15 cellular contexts compared by ENCODE assay signal in genomic region chr4:143294310-143294709, GRCh38. TPM values are rescaled to one million over a fixed set of nuclear protein-coding genes. Genes with fewer than 3 reads are reported as not detected.
DNase-seq lines count a peak whose midpoint lies in the region; ATAC-seq, FAIRE-seq and TF ChIP-seq lines count a peak whose summit lies in the region.
"Had no signal": no experiment of that assay in that cellular context is flagged by ENCODE, and none has a peak within 500 bp of the region (broad histone marks: within the 10 kb centered on the region; RNA-seq: fewer than 3 reads in every experiment).

No MANE protein-coding gene starts in this region.

- H3K27me3 ChIP-seq in liver (ENCODE audit: control insufficient read depth in 4 of 4, insufficient read depth in 4 of 4, low read length in 3 of 4), result no peaks in the 10 kb centered on the region
- H3K27me3 ChIP-seq in HepG2 (ENCODE audit: control insufficient read depth in 1 of 2, insufficient read depth in 2 of 2, low read length in 2 of 2), result no peaks in the 10 kb centered on the region

- H4K20me1 ChIP-seq in HepG2 (ENCODE audit: insufficient read depth, low read length), result no peaks in the 10 kb centered on the region

- H3K4me3 Mint-ChIP-seq in osteocyte (ENCODE audit: unreplicated experiment), result no peak overlapping the region
- H3K4me3 Mint-ChIP-seq: dendritic cell treated with granulocyte-macrophage colony-stimulating factor and Interleukin-4, amounts not matched to agents 40 ng/mL and 50 ng/mL, for 4 days; nephron progenitor cell had no signal

- POLR2A ChIA-PET in HepG2 (lab: Yijun Ruan, JAX), result no interaction called here

- ATAC-seq in HepG2 (no peak), GM21367 (IDR thresholded peaks at IDR 0.05; ENCODE audit: unreplicated experiment) (no peak), GM21528 (IDR thresholded peaks at IDR 0.05; ENCODE audit: low FRiP score, unreplicated experiment) (no peak)

- H3K4me2 ChIP-seq in HepG2 (ENCODE audit: low read depth, low read length), result no peak overlapping the region

- H3K27ac Mint-ChIP-seq in osteocyte (ENCODE audit: unreplicated experiment), result peak overlapping the region; percentile 81
- H3K27ac Mint-ChIP-seq: dendritic cell treated with granulocyte-macrophage colony-stimulating factor and Interleukin-4, amounts not matched to agents 40 ng/mL and 50 ng/mL, for 4 days; nephron progenitor cell had no signal

- no peaks in the 10 kb centered on the region for H3K36me3 Mint-ChIP-seq in osteocyte (ENCODE audit: unreplicated experiment)

- BruUV-seq in HepG2 (replicated peaks; lab: Mats Ljungman, UMichigan), result no TSS peak

- no peak for TF ChIP-seq POLR2A in HepG2 (IDR thresholded peaks at IDR 0.05; ENCODE audit: insufficient read depth in 1 of 2, low read depth in 2 of 2, low read length in 2 of 2)

- no peaks in the 10 kb centered on the region for H3K9me3 ChIP-seq in liver (ENCODE audit: control insufficient read depth in 4 of 4, low read length in 3 of 4)
- H3K9me3 ChIP-seq in HepG2 (ENCODE audit: low read length), result no peaks in the 10 kb centered on the region

- no peak for FAIRE-seq in HepG2 (lab: Jason Lieb, UNC)
- no peak for FAIRE-seq in HTR-8/SVneo (lab: Jason Lieb, UNC)

- H3K36me3 ChIP-seq in liver (ENCODE audit: control insufficient read depth in 4 of 4, insufficient read depth in 3 of 4, low read depth in 1 of 4, low read length in 3 of 4), result no peaks in the 10 kb centered on the region
- H3K36me3 ChIP-seq in HepG2 (replicated peaks in 1 of 2; ENCODE audit: control insufficient read depth in 1 of 2, insufficient read depth in 2 of 2, low read length in 2 of 2), result no peaks in the 10 kb centered on the region

- H3K27ac ChIP-seq in liver (ENCODE audit: low read depth in 1 of 2, low read length in 2 of 2) (no peak overlapping the region), HepG2 (ENCODE audit: extremely low read length, insufficient read depth, low read length) (no peak overlapping the region)

- 65% methylated on average over 3 of the region's 3 CpGs for WGBS in liver
- WGBS in HepG2 (ENCODE audit: low lambda C conversion rate), result 14% methylated on average over 3 of the region's 3 CpGs

- TF ChIP-seq RAD21 in liver (IDR thresholded peaks at IDR 0.05), result peak in 1 of 2 donors; percentile 28
- no peak for TF ChIP-seq RAD21 in HepG2 (CRISPR knock-in tag; IDR thresholded peaks at IDR 0.05)

- in situ Hi-C loops in HepG2 (cut with HindIII; ENCODE audit: extremely low pct_ligation_motif_present, low pct_unique_long_range_greater_than_20kb), result no loop called here

- H3K9ac ChIP-seq in liver (ENCODE audit: low read depth in 1 of 2, low read length in 2 of 2) (no peak overlapping the region), HepG2 (ENCODE audit: insufficient read depth, low read depth, low read length) (no peak overlapping the region)

- no peak overlapping the region for H2AFZ ChIP-seq in HepG2 (ENCODE audit: low read length)

- H3K4me1 ChIP-seq in liver (ENCODE audit: control insufficient read depth in 4 of 4, insufficient read depth in 4 of 4, low read length in 3 of 4) (no peaks in the 10 kb centered on the region), HepG2 (ENCODE audit: insufficient read depth, low read length) (no peaks in the 10 kb centered on the region)

- no peak for TF ChIP-seq CTCF in liver (IDR thresholded peaks at IDR 0.05; ENCODE audit: low read depth, low read length, missing input control)
- no peak for TF ChIP-seq CTCF in HepG2 (CRISPR knock-in tag; IDR thresholded peaks at IDR 0.05)
- no peak for TF ChIP-seq CTCF in fibroblast of villous mesenchyme (IDR thresholded peaks at IDR 0.05; ENCODE audit: insufficient read depth, low read depth, low read length)
- TF ChIP-seq CTCF in osteocyte (IDR thresholded peaks at IDR 0.05), result no peak

- H3K9me3 Mint-ChIP-seq in osteocyte (ENCODE audit: unreplicated experiment), result no peaks in the 10 kb centered on the region
- H3K9me3 Mint-ChIP-seq: dendritic cell treated with granulocyte-macrophage colony-stimulating factor and Interleukin-4, amounts not matched to agents 40 ng/mL and 50 ng/mL, for 4 days; nephron progenitor cell had no signal

- H3K4me1 Mint-ChIP-seq in osteocyte (ENCODE audit: unreplicated experiment), result peaks cover 43% of the 10 kb centered on the region
- H3K4me1 Mint-ChIP-seq: nephron progenitor cell had no signal

- no peaks in the 10 kb centered on the region for H3K79me2 ChIP-seq in HepG2 (ENCODE audit: insufficient read depth, low read length)

- DNase-seq in HepG2 (ENCODE audit: low spot score), result no peak
- peak; percentile 52 for DNase-seq in fibroblast of villous mesenchyme (ENCODE audit: low read depth)
- peak; percentile 87 for DNase-seq in osteocyte (ENCODE audit: extremely low spot score, unreplicated experiment)
- no peak for DNase-seq in HT-29 (ENCODE audit: low spot score)
- no peak for DNase-seq in HTR-8/SVneo (ENCODE audit: insufficient read length, low spot score)
- DNase-seq: 8988T; activated CD4-positive, alpha-beta T cell treated with anti-CD3 and anti-CD28 coated beads, Interleukin-2, amount 50 U/mL, for 1 hour; activated naive CD4-positive, alpha-beta T cell; DMS153; NCI-H1436; nephron progenitor cell had no signal

- TF ChIP-seq EP300 in HepG2 (IDR thresholded peaks at IDR 0.05; ENCODE audit: low read depth in 2 of 2, low read length in 2 of 2) (no peak), HepG2 (CRISPR knock-in tag; IDR thresholded peaks at IDR 0.05; ENCODE audit: borderline replicate concordance) (no peak)

- H3K4me3 ChIP-seq in liver (ENCODE audit: low read depth in 1 of 3, low read length in 3 of 3) (no peak overlapping the region), HepG2 (replicated peaks in 1 of 3; ENCODE audit: insufficient read depth in 1 of 3, low read depth in 2 of 3, low read length in 3 of 3) (no peak overlapping the region), fibroblast of villous mesenchyme (ENCODE audit: low read depth, low read length) (no peak overlapping the region)

- no peaks in the 10 kb centered on the region for H3K27me3 Mint-ChIP-seq in osteocyte (ENCODE audit: unreplicated experiment)
- H3K27me3 Mint-ChIP-seq: dendritic cell treated with granulocyte-macrophage colony-stimulating factor and Interleukin-4, amounts not matched to agents 40 ng/mL and 50 ng/mL, for 4 days had no signal

- intact Hi-C loops in HepG2 (cut with micrococcal nuclease; ENCODE audit: unreplicated experiment), result no loop called here

- CTCF ChIA-PET in HepG2 (lab: Yijun Ruan, JAX; ENCODE audit: low intra/inter-chr PET ratio, low total read pairs), result no interaction called here

TF ChIP-seq in liver, 16 proteins besides CTCF, POLR2A, EP300 and RAD21 (continues in another document):
- TF ChIP-seq RXRA (IDR thresholded peaks at IDR 0.05) (peak in 1 of 2 donors; percentile 11), FOXA2 (IDR thresholded peaks at IDR 0.05) (no peak), ATF3 (IDR thresholded peaks at IDR 0.05) (no peak)

TF ChIP-seq in HepG2, 621 proteins besides CTCF, POLR2A, EP300 and RAD21 (continues in another document):
- TF ChIP-seq ZFY (CRISPR knock-in tag; IDR thresholded peaks at IDR 0.05), result no peak
- no peak for TF ChIP-seq DRAP1 (CRISPR knock-in tag; IDR thresholded peaks at IDR 0.05)
- TF ChIP-seq ZNF337 (CRISPR knock-in tag; IDR thresholded peaks at IDR 0.05; ENCODE audit: borderline replicate concordance, low read depth), result no peak
- TF ChIP-seq ZFAT (CRISPR knock-in tag; conservative IDR thresholded peaks at IDR 0.05), result no peak
- TF ChIP-seq NFYC (CRISPR knock-in tag; IDR thresholded peaks at IDR 0.05), result no peak
- TF ChIP-seq ZNF83 (CRISPR knock-in tag; IDR thresholded peaks at IDR 0.05; ENCODE audit: borderline replicate concordance), result no peak
- TF ChIP-seq MED1 (CRISPR knock-in tag; IDR thresholded peaks at IDR 0.05), result no peak
- no peak for TF ChIP-seq GATAD1 (CRISPR knock-in tag; IDR thresholded peaks at IDR 0.05)
- no peak for TF ChIP-seq THAP7 (CRISPR knock-in tag; IDR thresholded peaks at IDR 0.05)

RNA-seq across cellular contexts. Expression of gene GAB1, which starts 42.4 kb away (rescaled TPM):
- total RNA-seq in liver (10 to 100 TPM; 11.1 to 31.3 TPM), HepG2 (2016; rRNA removed; fragmentation: Illumina TruSeq; extraction: Trizol) (14.7 and 17.8 TPM in 2 replicates), fibroblast of villous mesenchyme (13.0 and 16.1 TPM in 2 replicates), osteocyte (32.6 and 40.0 TPM in 2 replicates)
- polyA plus RNA-seq in liver (1 to 10 TPM; 2.4 to 2.7 TPM), HepG2 (2011; rRNA removed) (6.8 and 8.7 TPM in 2 replicates)
- total RNA-seq in HepG2 (2016; cell fraction: cytosol; rRNA removed; fragmentation: Illumina TruSeq; extraction: Trizol; ENCODE audit: low read depth), result 9.7 and 12.8 TPM in 2 replicates
- total RNA-seq in HepG2 (2016; cell fraction: insoluble cytoplasmic fraction; rRNA removed; fragmentation: Illumina TruSeq; extraction: Trizol), result 15.0 and 17.5 TPM in 2 replicates
- 9.3 and 9.5 TPM in 2 replicates for total RNA-seq in HepG2 (2016; cell fraction: membrane; rRNA removed; fragmentation: Illumina TruSeq; extraction: Trizol)
- 24.7 and 28.9 TPM in 2 replicates for total RNA-seq in HepG2 (2016; cell fraction: nucleus; rRNA removed; fragmentation: Illumina TruSeq; extraction: Trizol)
- polyA plus RNA-seq in HepG2 (2011; cell fraction: cytosol; rRNA removed), result 2.3 and 3.7 TPM in 2 replicates
- polyA plus RNA-seq in HepG2 (2011; cell fraction: nucleus; rRNA removed), result 6.2 and 8.6 TPM in 2 replicates
- 7.5 and 8.7 TPM in 2 replicates for polyA plus RNA-seq in HepG2 (2012)
- 0.36 and 0.77 TPM in 2 replicates for polyA plus RNA-seq in HepG2 (2016; cell fraction: cytosol; fragmentation: Illumina TruSeq; extraction: Trizol; ENCODE audit: low read depth)
- 13.9 and 14.1 TPM in 2 replicates for polyA plus RNA-seq in HepG2 (2016; cell fraction: insoluble cytoplasmic fraction; fragmentation: Illumina TruSeq; extraction: Trizol; ENCODE audit: low read depth)
- polyA plus RNA-seq in HepG2 (2016; cell fraction: membrane; fragmentation: Illumina TruSeq; extraction: Trizol; ENCODE audit: low read depth), result 1.1 and 1.3 TPM in 2 replicates
- 17.0 and 17.5 TPM in 2 replicates for polyA plus RNA-seq in HepG2 (2016; cell fraction: nucleus; fragmentation: Illumina TruSeq; extraction: Trizol; ENCODE audit: insufficient read depth, low read depth)
- polyA minus RNA-seq in HepG2 (2011; rRNA and poly(A)+ RNA removed; ENCODE audit: low replicate concordance), result 4.9 and 14.7 TPM in 2 replicates
- polyA minus RNA-seq in HepG2 (2011; cell fraction: cytosol; rRNA and poly(A)+ RNA removed), result 6.5 and 6.9 TPM in 2 replicates
- 40.7 and 43.9 TPM in 2 replicates for polyA minus RNA-seq in HepG2 (2011; cell fraction: nucleus; rRNA and poly(A)+ RNA removed)
- 7.8 and 8.7 TPM in 2 replicates for total RNA-seq in HT-29 (2014; rRNA removed; shearing (Covaris generic))

Comparison
In these comparisons a context has a peak if more than half of its experiments do, and no peak if none do; other contexts are left out.
1. DNase-seq: peak in fibroblast of villous mesenchyme (single experiment) and osteocyte (single experiment); none in HepG2 (single experiment), HT-29 (single experiment) and HTR-8/SVneo (single experiment).